ENCODE assay signal across 8 cellular contexts in genomic region chr10:61900829-61901783, GRCh38. TPM values are rescaled to one million over a fixed set of nuclear protein-coding genes. Genes with fewer than 3 reads are reported as not detected.
A peak's percentile ranks its signal among the peaks of the same experiment; 100 is the strongest.
DNase-seq lines count a peak whose midpoint lies in the region; ATAC-seq and TF ChIP-seq lines count a peak whose summit lies in the region.

A gene with protein sequence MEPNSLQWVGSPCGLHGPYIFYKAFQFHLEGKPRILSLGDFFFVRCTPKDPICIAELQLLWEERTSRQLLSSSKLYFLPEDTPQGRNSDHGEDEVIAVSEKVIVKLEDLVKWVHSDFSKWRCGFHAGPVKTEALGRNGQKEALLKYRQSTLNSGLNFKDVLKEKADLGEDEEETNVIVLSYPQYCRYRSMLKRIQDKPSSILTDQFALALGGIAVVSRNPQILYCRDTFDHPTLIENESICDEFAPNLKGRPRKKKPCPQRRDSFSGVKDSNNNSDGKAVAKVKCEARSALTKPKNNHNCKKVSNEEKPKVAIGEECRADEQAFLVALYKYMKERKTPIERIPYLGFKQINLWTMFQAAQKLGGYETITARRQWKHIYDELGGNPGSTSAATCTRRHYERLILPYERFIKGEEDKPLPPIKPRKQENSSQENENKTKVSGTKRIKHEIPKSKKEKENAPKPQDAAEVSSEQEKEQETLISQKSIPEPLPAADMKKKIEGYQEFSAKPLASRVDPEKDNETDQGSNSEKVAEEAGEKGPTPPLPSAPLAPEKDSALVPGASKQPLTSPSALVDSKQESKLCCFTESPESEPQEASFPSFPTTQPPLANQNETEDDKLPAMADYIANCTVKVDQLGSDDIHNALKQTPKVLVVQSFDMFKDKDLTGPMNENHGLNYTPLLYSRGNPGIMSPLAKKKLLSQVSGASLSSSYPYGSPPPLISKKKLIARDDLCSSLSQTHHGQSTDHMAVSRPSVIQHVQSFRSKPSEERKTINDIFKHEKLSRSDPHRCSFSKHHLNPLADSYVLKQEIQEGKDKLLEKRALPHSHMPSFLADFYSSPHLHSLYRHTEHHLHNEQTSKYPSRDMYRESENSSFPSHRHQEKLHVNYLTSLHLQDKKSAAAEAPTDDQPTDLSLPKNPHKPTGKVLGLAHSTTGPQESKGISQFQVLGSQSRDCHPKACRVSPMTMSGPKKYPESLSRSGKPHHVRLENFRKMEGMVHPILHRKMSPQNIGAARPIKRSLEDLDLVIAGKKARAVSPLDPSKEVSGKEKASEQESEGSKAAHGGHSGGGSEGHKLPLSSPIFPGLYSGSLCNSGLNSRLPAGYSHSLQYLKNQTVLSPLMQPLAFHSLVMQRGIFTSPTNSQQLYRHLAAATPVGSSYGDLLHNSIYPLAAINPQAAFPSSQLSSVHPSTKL (plus strand): TSS chr10:61901699. CDS start chr10:61901710, 11 bp downstream.

- no peak within 1 kb of the TSS for H4K8ac ChIP-seq in trophoblast cell (ENCODE audit: low read depth, low read length)

- peak within 1 kb of the TSS; percentile 67 for H2AFZ ChIP-seq in trophoblast cell (ENCODE audit: insufficient read depth, low read length, poor library complexity)

- H3K79me1 ChIP-seq in trophoblast cell (ENCODE audit: low read length) = peaks cover 19% of the 10 kb centered on the region

- H3K4me2 ChIP-seq in trophoblast cell (ENCODE audit: low read length) = peak within 1 kb of the TSS; percentile 95

- peak within 1 kb of the TSS; percentile 76 for H3K9ac ChIP-seq in trophoblast cell (ENCODE audit: low read length)

- H3K27me3 ChIP-seq in right cardiac atrium (ENCODE audit: control insufficient read depth, insufficient read depth) = no peaks in the 10 kb centered on the region
- no peaks in the 10 kb centered on the region for H3K27me3 ChIP-seq in trophoblast cell (ENCODE audit: insufficient read depth, low read length)

- WGBS in right cardiac atrium = under 1% methylated on average over 34 of the region's 34 CpGs
- no CpG with 5 or more reads among the region's 34 CpGs for WGBS in trophoblast cell (ENCODE audit: extremely low coverage, insufficient coverage, insufficient read length)

- intact Hi-C loops in right cardiac atrium (cut with DNase I) = loop anchor here (5.0 to 10.0 kb wide), 6 partner anchors 94 to 346 kb away; no protein-coding TSS in a partner anchor

- peak within 1 kb of the TSS; percentile 74 for H3K27ac ChIP-seq in right cardiac atrium (ENCODE audit: low read length)
- peak within 1 kb of the TSS; percentile 65 for H3K27ac ChIP-seq in trophoblast cell (ENCODE audit: low read depth, low read length)

- no peak within 1 kb of the TSS for H3K14ac ChIP-seq in trophoblast cell (ENCODE audit: low read length)

- peak within 1 kb of the TSS; percentile 64 for H2BK120ac ChIP-seq in trophoblast cell (ENCODE audit: insufficient read depth, low read length, poor library complexity)

- H3K4ac ChIP-seq in trophoblast cell (ENCODE audit: low read depth, low read length) = no peak within 1 kb of the TSS

- H3K18ac ChIP-seq in trophoblast cell (ENCODE audit: low read length) = no peak within 1 kb of the TSS

- no peak within 1 kb of the TSS for H4K91ac ChIP-seq in trophoblast cell (ENCODE audit: low read depth, low read length)

- peak within 1 kb of the TSS; percentile 94 for H3K4me3 ChIP-seq in astrocyte of the spinal cord (ENCODE audit: low read depth, low read length)
- peak within 1 kb of the TSS; percentile 84 for H3K4me3 ChIP-seq in right cardiac atrium (ENCODE audit: low read length)
- peak within 1 kb of the TSS; percentile 67 for H3K4me3 ChIP-seq in trophoblast cell (ENCODE audit: low read depth, low read length)

- no peaks in the 10 kb centered on the region for H3K36me3 ChIP-seq in trophoblast cell (ENCODE audit: control insufficient read depth in 1 of 2, insufficient read depth in 2 of 2, low read length in 2 of 2)

- peak; percentile 19 for ATAC-seq in SK-N-SH treated with all-trans-retinoic acid at 6 μM for 48 hours
- no peak for ATAC-seq in right cardiac atrium
- no peak for ATAC-seq in GM18909 (IDR thresholded peaks at IDR 0.05; ENCODE audit: poor library complexity, unreplicated experiment)
- ATAC-seq in GM21576 (IDR thresholded peaks at IDR 0.05; ENCODE audit: unreplicated experiment) = no peak

- no peak within 1 kb of the TSS for H4K12ac ChIP-seq in trophoblast cell (ENCODE audit: low read depth, low read length)

- no peak within 1 kb of the TSS for H3K23ac ChIP-seq in trophoblast cell (ENCODE audit: low read length)

- no peak within 1 kb of the TSS for H2AK5ac ChIP-seq in trophoblast cell (ENCODE audit: low read length)

- H3K9me3 ChIP-seq in right cardiac atrium (ENCODE audit: control insufficient read depth, low read length) = no peaks in the 10 kb centered on the region
- no peaks in the 10 kb centered on the region for H3K9me3 ChIP-seq in trophoblast cell (ENCODE audit: insufficient read depth, low read depth, low read length)

- H2BK12ac ChIP-seq in trophoblast cell (ENCODE audit: low read length) = no peak within 1 kb of the TSS

- peak; percentile 75 for DNase-seq in DMS53 treated with DMSO at 0.1 percent for 48 hours (lab: John Stamatoyannopoulos, UW; ENCODE audit: unreplicated experiment)
- peak; percentile 86 for DNase-seq in KG1 (lab: John Stamatoyannopoulos, UW)
- DNase-seq in astrocyte of the spinal cord (ENCODE audit: low read depth, low spot score) = peak; percentile 75
- peak; percentile 23 to 56 (median 49) for DNase-seq in right cardiac atrium
- peak; percentile 20 to 78 for DNase-seq in trophoblast cell

- TF ChIP-seq CTCF in astrocyte of the spinal cord (IDR thresholded peaks at IDR 0.05; ENCODE audit: low read depth, low read length) = no peak

- H3K4me1 ChIP-seq in right cardiac atrium (ENCODE audit: control insufficient read depth, insufficient read depth, low read length) (peaks cover 3% of the 10 kb centered on the region), trophoblast cell (ENCODE audit: control insufficient read depth in 1 of 2, insufficient read depth in 2 of 2, low read length in 2 of 2) (peaks cover 4% of the 10 kb centered on the region in 2 experiments)

- H3K79me2 ChIP-seq in trophoblast cell (ENCODE audit: control insufficient read depth, insufficient read depth, low read length, poor library complexity) = peaks cover 4% of the 10 kb centered on the region

- in situ Hi-C loops in astrocyte of the spinal cord (cut with HindIII; ENCODE audit: low sequenced_read_pairs) = no loop called here

- H2BK5ac ChIP-seq in trophoblast cell (ENCODE audit: low read depth, low read length, poor library complexity) = peak within 1 kb of the TSS; percentile 58

TF ChIP-seq in SK-N-SH treated with all-trans-retinoic acid at 6 μM for 48 hours, 23 proteins besides CTCF, POLR2A, EP300 and RAD21:
- TF ChIP-seq ARNTL (CRISPR knock-in tag; IDR thresholded peaks at IDR 0.05; ENCODE audit: borderline replicate concordance, low read depth) (no peak), CSRNP3 (CRISPR knock-in tag; IDR thresholded peaks at IDR 0.05) (no peak), ZNF70 (CRISPR knock-in tag; IDR thresholded peaks at IDR 0.05) (no peak), SNAI2 (CRISPR knock-in tag; IDR thresholded peaks at IDR 0.05) (no peak), ZC3H10 (CRISPR knock-in tag; IDR thresholded peaks at IDR 0.05) (no peak), PPARA (CRISPR knock-in tag; IDR thresholded peaks at IDR 0.05; ENCODE audit: borderline replicate concordance) (no peak), TOX (CRISPR knock-in tag; IDR thresholded peaks at IDR 0.05; ENCODE audit: borderline replicate concordance) (no peak), ISL1 (CRISPR knock-in tag; IDR thresholded peaks at IDR 0.05) (no peak), RARB (CRISPR knock-in tag; IDR thresholded peaks at IDR 0.05) (no peak), GLIS3 (CRISPR knock-in tag; IDR thresholded peaks at IDR 0.05) (no peak), TCF4 (CRISPR knock-in tag; IDR thresholded peaks at IDR 0.05; ENCODE audit: borderline replicate concordance) (no peak)
TF ChIP-seq in SK-N-SH treated with all-trans-retinoic acid at 6 μM for 48 hours: peak in this region for 0.

RNA-seq across cellular contexts. Expression of the gene that starts here (rescaled TPM):
- total RNA-seq in right cardiac atrium = 10 to 100 TPM; 16.9 to 31.8 (median 20.1) TPM
- 13.7 TPM for polyA plus RNA-seq in right cardiac atrium
- polyA plus RNA-seq in trophoblast cell (2013) = 33.3 and 34.0 TPM in 2 replicates
